8 cellular contexts compared by ENCODE assay signal in genomic region chr5:140038373-140038957, GRCh38. TPM values are rescaled to one million over a fixed set of nuclear protein-coding genes. Genes with fewer than 3 reads are reported as not detected.
DNase-seq lines count a peak whose midpoint lies in the region; FAIRE-seq and TF ChIP-seq lines count a peak whose summit lies in the region.

No MANE protein-coding gene starts in this region.

- peak overlapping the region in 3 of 4 donors; percentile 2 to 42 (median 36) for H3K4me3 ChIP-seq in Peyer's patch
- H3K4me3 ChIP-seq in stomach: peak overlapping the region; percentile 37 to 46 (median 40)
- H3K4me3 ChIP-seq in Karpas-422 (ENCODE audit: low read length): no peak overlapping the region

- no peak for TF ChIP-seq POLR2A in Peyer's patch (IDR thresholded peaks at IDR 0.05)
- TF ChIP-seq POLR2A in stomach (IDR thresholded peaks at IDR 0.05): no peak

- no peaks in the 10 kb centered on the region for H3K9me2 ChIP-seq in Karpas-422 (replicated peaks; ENCODE audit: insufficient read depth, low read length)

- no peak overlapping the region for H2AFZ ChIP-seq in Karpas-422 (ENCODE audit: low read length)

- no peaks in the 10 kb centered on the region for H4K20me1 ChIP-seq in Karpas-422 (ENCODE audit: insufficient read depth, low read depth, low read length)

- peaks cover 0 to 5% of the 10 kb centered on the region in 2 donors for H3K27me3 ChIP-seq in Peyer's patch
- H3K27me3 ChIP-seq in stomach: peaks cover 0 to 28% (median 17%) of the 10 kb centered on the region in 3 donors
- H3K27me3 ChIP-seq in Karpas-422 (ENCODE audit: low read length): no peaks in the 10 kb centered on the region

- TF ChIP-seq CTCF in Peyer's patch (IDR thresholded peaks at IDR 0.05) (no peak), glutamatergic neuron (IDR thresholded peaks at IDR 0.05; ENCODE audit: partially characterized antibody, unreplicated experiment) (no peak), stomach (IDR thresholded peaks at IDR 0.05) (no peak)

- H3K79me2 ChIP-seq in Karpas-422 (ENCODE audit: low read length): no peaks in the 10 kb centered on the region

- H3K36me3 ChIP-seq in Peyer's patch (no peaks in the 10 kb centered on the region), stomach (no peaks in the 10 kb centered on the region), Karpas-422 (ENCODE audit: insufficient read depth, low read length) (no peaks in the 10 kb centered on the region)

- 5 to 16% (median 10%) methylated on average over 7 of the region's 7 CpGs for WGBS in stomach, 5 donors

- H3K9me3 ChIP-seq in Peyer's patch (no peaks in the 10 kb centered on the region), stomach (peaks cover 0 to 6% (median 0%) of the 10 kb centered on the region in 4 donors), Karpas-422 (ENCODE audit: low read length) (no peaks in the 10 kb centered on the region)

- H3K4me1 Mint-ChIP-seq in glutamatergic neuron (ENCODE audit: low read depth, unreplicated experiment): peaks cover 12% of the 10 kb centered on the region

- FAIRE-seq in RCC 7860 (lab: Jason Lieb, UNC): no peak

- peak overlapping the region; percentile 45 for H3K27ac Mint-ChIP-seq in glutamatergic neuron (ENCODE audit: unreplicated experiment)

- peak overlapping the region; percentile 30 for H3K4me3 Mint-ChIP-seq in glutamatergic neuron (ENCODE audit: unreplicated experiment)

- H3K36me3 Mint-ChIP-seq in glutamatergic neuron (ENCODE audit: unreplicated experiment): peaks cover 12% of the 10 kb centered on the region

- no peak for TF ChIP-seq EP300 in stomach (IDR thresholded peaks at IDR 0.05)

- H3K4me1 ChIP-seq in Peyer's patch (peaks cover 3 to 19% (median 9%) of the 10 kb centered on the region in 4 donors), stomach (peaks cover 26 to 62% (median 40%) of the 10 kb centered on the region in 4 donors), Karpas-422 (ENCODE audit: low read length) (no peaks in the 10 kb centered on the region; the same call in 1 of the 2 replicates)

- no peak overlapping the region for H3K9ac ChIP-seq in Karpas-422 (ENCODE audit: low read length)

- intact Hi-C loops in stomach (cut with DNase I; ENCODE audit: low total_unique reads): no loop called here

- peaks cover 8% of the 10 kb centered on the region for H3K9me3 Mint-ChIP-seq in glutamatergic neuron (ENCODE audit: unreplicated experiment)

- peak; percentile 5 for DNase-seq in NCI-H2227 (lab: John Stamatoyannopoulos, UW; ENCODE audit: unreplicated experiment)
- no peak for DNase-seq in NCI-H2227 treated with DMSO at 0.1 percent for 48 hours (lab: John Stamatoyannopoulos, UW)
- no peak for DNase-seq in Peyer's patch
- DNase-seq in glutamatergic neuron: no peak
- DNase-seq in stomach: no peak
- no peak for DNase-seq in RCC 7860 (ENCODE audit: low spot score)
- no peak for DNase-seq in stimulated activated CD4-positive, alpha-beta T cell treated with anti-CD3 and anti-CD28 coated beads, Interleukin-15, amount 100 ng/mL, for 24 hours
- no peak for DNase-seq in Karpas-422

- H3K27ac ChIP-seq in Peyer's patch: peak overlapping the region in 2 of 4 donors; percentile 1 to 49
- peak overlapping the region in 4 of 5 donors; percentile 47 to 79 (median 58) for H3K27ac ChIP-seq in stomach
- no peak overlapping the region for H3K27ac ChIP-seq in Karpas-422 (ENCODE audit: low read length)

- peaks cover 9% of the 10 kb centered on the region for H3K27me3 Mint-ChIP-seq in glutamatergic neuron (ENCODE audit: unreplicated experiment)

- no peak overlapping the region for H3K4me2 ChIP-seq in Karpas-422 (ENCODE audit: low read depth, low read length, poor library complexity, severe bottlenecking)

RNA-seq across cellular contexts. Expression of gene NRG2, which starts 4.6 kb away (rescaled TPM):
- under 1 TPM in 1 of 4 donors, not detected in 3; 0.80 TPM for total RNA-seq in Peyer's patch
- 0.81 TPM for total RNA-seq in glutamatergic neuron (ENCODE audit: unreplicated experiment)
- 10 to 100 TPM in 1 of 5 donors, 1 to 10 TPM in 2, under 1 TPM in 1, not detected in 1; 0.37 to 22.2 (median 1.8) TPM for total RNA-seq in stomach
- 1 to 10 TPM in 2 of 3 donors, under 1 TPM in 1; 0.25 to 2.7 (median 1.2) TPM for polyA plus RNA-seq in stomach
- total RNA-seq in Karpas-422 (2014; rRNA removed; shearing (Covaris generic); ENCODE audit: low replicate concordance): not detected in 2 replicates
